In the genomic region with DNA sequence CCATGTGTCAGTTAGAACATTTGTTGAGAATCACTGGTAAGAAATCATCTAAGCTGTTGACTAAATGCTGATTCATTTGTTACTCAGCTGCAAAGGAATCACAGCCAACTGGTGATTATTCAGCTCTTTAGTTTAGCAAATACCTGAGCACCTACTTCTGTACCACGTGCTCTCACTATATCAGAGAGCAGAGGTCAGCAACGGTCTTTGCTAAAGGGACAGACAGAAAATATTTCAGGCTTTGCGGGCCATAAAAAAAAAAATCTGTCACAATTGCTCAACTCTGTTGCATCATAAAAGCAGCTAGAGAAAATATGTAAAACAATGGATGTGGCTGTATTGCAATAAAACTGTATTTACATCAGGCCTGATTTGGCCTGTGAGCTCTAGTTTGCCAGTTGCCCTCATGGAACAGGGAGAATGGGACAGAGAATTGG, we compare ENCODE assay signal across 13 cellular contexts.
DNase-seq lines count a peak whose midpoint lies in the region; ATAC-seq lines count a peak whose summit lies in the region.
"Had no signal": no experiment of that assay in that cellular context is flagged by ENCODE, and none has a peak within 500 bp of the region (broad histone marks: within the 10 kb centered on the region; RNA-seq: fewer than 3 reads in every experiment).

No MANE protein-coding gene starts in this region.

- peak; percentile 38 for DNase-seq in AG08396 (ENCODE audit: low spot score)
- DNase-seq in HuH-7.5 (ENCODE audit: low spot score) = peak; percentile 9
- DNase-seq in adipocyte (ENCODE audit: low read depth) = peak; percentile 32
- peak; percentile 96 for DNase-seq in kidney tubule cell (ENCODE audit: low spot score)
- no peak for DNase-seq in NCI-H2171 treated with DMSO at 0.1 percent for 48 hours (lab: John Stamatoyannopoulos, UW)
- DNase-seq in dedifferentiated amniotic fluid mesenchymal stem cell (ENCODE audit: extremely low spot score) = no peak
- no peak for DNase-seq in HUDEP-2 (lab: John Stamatoyannopoulos, UW; ENCODE audit: unreplicated experiment in 76 of 76)
- DNase-seq: BE2C; NCI-H2029; Peyer's patch; stimulated activated CD4-positive, alpha-beta T cell treated with anti-CD3 and anti-CD28 coated beads, Interleukin-2, amount 100 ng/mL, for 24 hours; stomach had no signal

- no peak for ATAC-seq in activated CD4-positive, CD25-positive, alpha-beta regulatory T cell treated with anti-CD3 and anti-CD28 coated beads, Interleukin-2, amount 50 U/mL, for 24 hours

- H3K36me3 ChIP-seq in adipocyte (ENCODE audit: control insufficient read depth, insufficient read depth, low read length, severe bottlenecking) = no peaks in the 10 kb centered on the region
- H3K36me3 ChIP-seq: BE2C, Peyer's patch, stomach had no signal

- H3K4me3 ChIP-seq in adipocyte (ENCODE audit: low read length) = no peak overlapping the region
- H3K4me3 ChIP-seq: Peyer's patch, stomach had no signal

- H3K4me1 ChIP-seq in adipocyte (ENCODE audit: control insufficient read depth, insufficient read depth, low read length) = peaks cover 19% of the 10 kb centered on the region
- H3K4me1 ChIP-seq: BE2C, Peyer's patch, stomach had no signal

- H3K9me3 ChIP-seq in adipocyte (ENCODE audit: control insufficient read depth, low read length) = no peaks in the 10 kb centered on the region
- H3K9me3 ChIP-seq: BE2C, Peyer's patch had no signal

- no peak overlapping the region for H3K9ac ChIP-seq in adipocyte (ENCODE audit: low read length)

- H3K27me3 ChIP-seq in adipocyte (replicated peaks; ENCODE audit: control insufficient read depth, insufficient read depth, low read length) = no peaks in the 10 kb centered on the region
- H3K27me3 ChIP-seq: BE2C, Peyer's patch, stomach had no signal

Comparison
In these comparisons a context has a peak if more than half of its experiments do, and no peak if none do; other contexts are left out.
1. DNase-seq: peak in AG08396 (single experiment), HuH-7.5 (single experiment), adipocyte (single experiment) and kidney tubule cell (single experiment); none in NCI-H2171 treated with DMSO at 0.1 percent for 48 hours (single experiment), dedifferentiated amniotic fluid mesenchymal stem cell (single experiment) and HUDEP-2 (0 of 76).